27 cellular contexts compared by ENCODE assay signal in the genomic region with DNA sequence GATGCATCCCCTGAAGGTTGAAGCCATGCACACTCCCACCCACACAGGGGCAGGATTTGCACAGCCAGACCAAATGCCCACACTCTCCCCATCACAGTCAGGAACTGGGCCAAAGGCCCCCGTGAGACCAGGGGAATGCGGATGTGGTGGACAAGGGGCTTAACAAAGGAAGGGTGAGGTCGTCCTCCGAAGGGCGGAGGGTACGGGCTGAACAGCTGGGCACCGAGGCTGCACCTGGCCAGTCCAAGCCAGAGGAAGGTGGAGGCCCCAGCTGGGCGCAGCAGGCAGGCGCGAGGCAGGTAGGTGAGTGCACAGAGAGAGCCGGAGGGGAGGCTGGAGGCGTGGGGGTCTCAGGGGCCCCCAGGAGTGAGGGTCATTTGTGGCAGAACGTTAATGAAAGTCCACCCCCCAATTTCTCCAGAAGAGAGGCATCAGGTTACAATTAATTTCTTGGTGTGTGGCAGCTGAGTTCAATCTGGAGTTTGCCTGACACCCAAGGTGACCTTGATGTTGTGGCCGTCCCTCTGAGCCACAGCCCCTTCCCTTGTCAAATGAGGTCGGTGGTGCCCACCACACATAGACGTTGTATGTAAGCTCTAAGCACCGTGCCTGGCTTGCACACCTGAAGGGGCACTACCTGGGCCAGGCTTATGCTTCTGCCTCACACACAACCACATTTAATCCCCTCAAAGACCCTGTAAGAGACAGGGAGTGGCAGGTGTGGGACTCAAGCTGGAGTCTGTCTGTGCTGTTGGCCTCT. TPM values are rescaled to one million over a fixed set of nuclear protein-coding genes. Genes with fewer than 3 reads are reported as not detected.
DNase-seq lines count a peak whose midpoint lies in the region; ATAC-seq, FAIRE-seq and TF ChIP-seq lines count a peak whose summit lies in the region.
"Had no signal": no experiment of that assay in that cellular context is flagged by ENCODE, and none has a peak within 500 bp of the region (broad histone marks: within the 10 kb centered on the region; RNA-seq: fewer than 3 reads in every experiment).

No MANE protein-coding gene starts in this region.

- no peak for TF ChIP-seq CTCF in SK-N-SH (IDR thresholded peaks at IDR 0.05)

- ATAC-seq in SK-N-SH treated with all-trans-retinoic acid at 6 μM for 48 hours, result no peak
- ATAC-seq in left colon, result peak; percentile 77
- ATAC-seq in sciatic nerve, result no peak
- ATAC-seq: activated naive CD8-positive, alpha-beta T cell treated with anti-CD3 and anti-CD28 coated beads, Interleukin-2, amount 50 U/mL, for 24 hours had no signal

- no peaks in the 10 kb centered on the region for H3K9me2 ChIP-seq in SK-N-SH

- WGBS in SK-N-SH (ENCODE audit: low lambda C conversion rate), result 51% methylated on average over 16 of the region's 17 CpGs

- TF ChIP-seq EP300 in SK-N-SH (IDR thresholded peaks at IDR 0.05; ENCODE audit: borderline replicate concordance in 1 of 2, low read depth in 1 of 2, low read length in 1 of 2), result no peak

- no peak overlapping the region for H3K4me2 ChIP-seq in SK-N-SH
- H3K4me2 ChIP-seq: KMS-11 had no signal

- no peak overlapping the region for H3K4me3 ChIP-seq in SK-N-SH (ENCODE audit: low read depth in 2 of 2, low read length in 1 of 2)
- H3K4me3 ChIP-seq: esophagus squamous epithelium, spleen, tibial artery had no signal

- FAIRE-seq in urothelium cell line (lab: Jason Lieb, UNC), result peak; percentile 77
- FAIRE-seq: colon, GM12891, keratinocyte had no signal

- CTCF ChIA-PET in SK-N-SH (lab: Yijun Ruan, JAX), result no interaction called here

- DNase-seq in SK-N-SH (peak; percentile 57), left colon (peak in 1 of 2 donors; percentile 38), urothelium cell line (ENCODE audit: low spot score) (peak; percentile 18), sciatic nerve (ENCODE audit: low spot score) (no peak), COLO829 (ENCODE audit: low spot score) (no peak)
- DNase-seq: activated CD4-positive, alpha-beta T cell treated with anti-CD3 and anti-CD28 coated beads, Interleukin-2, amount 50 U/mL, for 48 hours; activated CD4-positive, CD25-positive, alpha-beta regulatory T cell; activated CD8-positive, alpha-beta memory T cell treated with anti-CD3 and anti-CD28 coated beads, Interleukin-2, amount 50 U/mL, for 48 hours; activated effector memory CD4-positive, alpha-beta T cell treated with Interleukin-2 at 50 U/mL for 16 hours; activated naive CD8-positive, alpha-beta T cell treated with anti-CD3 and anti-CD28 coated beads, Interleukin-2, amount 50 U/mL, for 24 hours; COR-L47; DND-41; esophagus squamous epithelium; mammary epithelial cell; NCI-H187; NCI-H69; nucleus accumbens; spleen; stimulated activated CD4-positive, alpha-beta T cell treated with anti-CD3 and anti-CD28 coated beads, Interleukin-4, amount 100 ng/mL, for 1 hour; tibial artery had no signal

- peaks cover 7% of the 10 kb centered on the region; the same call in 1 of the 2 replicates for H3K27me3 ChIP-seq in SK-N-SH (ENCODE audit: insufficient read depth)

- H3K9me3 ChIP-seq in SK-N-SH, result no peaks in the 10 kb centered on the region
- H3K9me3 ChIP-seq: esophagus squamous epithelium, spleen, tibial artery had no signal

- peaks cover 0 to 3% of the 10 kb centered on the region in 2 experiments; a peak in 1 of 4 replicates for H3K4me1 ChIP-seq in SK-N-SH (ENCODE audit: control insufficient read depth in 1 of 2, insufficient read depth in 2 of 2, low read depth in 1 of 2, low read length in 1 of 2)

- no peak for TF ChIP-seq RAD21 in SK-N-SH (IDR thresholded peaks at IDR 0.05; ENCODE audit: low read length)

- POLR2A ChIA-PET in SK-N-SH (lab: Yijun Ruan, JAX), result no interaction called here

- H3F3A ChIP-seq in SK-N-SH (replicated peaks; ENCODE audit: insufficient read depth), result no peaks in the 10 kb centered on the region

- H4K20me1 ChIP-seq in SK-N-SH (ENCODE audit: insufficient read depth), result no peaks in the 10 kb centered on the region

- no peak overlapping the region for H3K27ac ChIP-seq in SK-N-SH (ENCODE audit: low read depth in 2 of 2, low read length in 1 of 2)
- H3K27ac ChIP-seq: esophagus squamous epithelium, KMS-11, RWPE1, spleen, tibial artery had no signal

- no peaks in the 10 kb centered on the region for H3K79me2 ChIP-seq in SK-N-SH (ENCODE audit: insufficient read depth)

- H2AFZ ChIP-seq in SK-N-SH (ENCODE audit: low read depth), result no peak overlapping the region

- intact Hi-C loops in left colon (cut with DNase I, micrococcal nuclease), result no loop called here
- intact Hi-C loops in sciatic nerve (cut with DNase I), result no loop called here

- H3K36me3 ChIP-seq in SK-N-SH (replicated peaks in 1 of 2; ENCODE audit: control insufficient read depth in 1 of 2, insufficient read depth in 2 of 2, low read length in 1 of 2), result no peaks in the 10 kb centered on the region
- H3K36me3 ChIP-seq: esophagus squamous epithelium, spleen, tibial artery had no signal

- H3K9ac ChIP-seq in SK-N-SH, result no peak overlapping the region
- H3K9ac ChIP-seq: KMS-11 had no signal

TF ChIP-seq in SK-N-SH, 30 proteins besides CTCF, POLR2A, EP300 and RAD21 (continues in another document):
- TF ChIP-seq ELF1 (IDR thresholded peaks at IDR 0.05), result no peak
- no peak for TF ChIP-seq FOSL2 (IDR thresholded peaks at IDR 0.05; ENCODE audit: borderline replicate concordance, low read depth)
- TF ChIP-seq SIN3A (IDR thresholded peaks at IDR 0.05; ENCODE audit: borderline replicate concordance, low read depth, low read length), result no peak
- TF ChIP-seq MXI1 (IDR thresholded peaks at IDR 0.05; ENCODE audit: low read depth, low read length), result no peak
- TF ChIP-seq TAF1 (IDR thresholded peaks at IDR 0.05; ENCODE audit: borderline replicate concordance, low read depth, low read length), result no peak
- TF ChIP-seq TCF12 (IDR thresholded peaks at IDR 0.05), result no peak
- TF ChIP-seq NFIC (IDR thresholded peaks at IDR 0.05; ENCODE audit: borderline replicate concordance), result no peak
- TF ChIP-seq TEAD4 (IDR thresholded peaks at IDR 0.05; ENCODE audit: borderline replicate concordance, insufficient read depth), result no peak
- no peak for TF ChIP-seq POLR2AphosphoS5 (IDR thresholded peaks at IDR 0.05; ENCODE audit: low read depth, low read length)
- TF ChIP-seq USF1 (IDR thresholded peaks at IDR 0.05; ENCODE audit: borderline replicate concordance, low read depth), result no peak
- TF ChIP-seq MEF2A (IDR thresholded peaks at IDR 0.05; ENCODE audit: borderline replicate concordance, low read depth), result no peak
- TF ChIP-seq SMC3 (IDR thresholded peaks at IDR 0.05; ENCODE audit: low read depth, low read length), result no peak

TF ChIP-seq in SK-N-SH treated with all-trans-retinoic acid at 6 μM for 48 hours, 23 proteins besides CTCF, POLR2A, EP300 and RAD21 (continues in another document):
- TF ChIP-seq ZNF565 (CRISPR knock-in tag; conservative IDR thresholded peaks at IDR 0.05; ENCODE audit: low read depth) (no peak), ARNTL (CRISPR knock-in tag; IDR thresholded peaks at IDR 0.05; ENCODE audit: borderline replicate concordance, low read depth) (no peak), TOX (CRISPR knock-in tag; IDR thresholded peaks at IDR 0.05; ENCODE audit: borderline replicate concordance) (no peak), ZNF8 (CRISPR knock-in tag; IDR thresholded peaks at IDR 0.05) (no peak), ESRRG (CRISPR knock-in tag; IDR thresholded peaks at IDR 0.05) (no peak), ZFP3 (CRISPR knock-in tag; IDR thresholded peaks at IDR 0.05) (no peak), GLIS3 (CRISPR knock-in tag; IDR thresholded peaks at IDR 0.05) (no peak), PPARA (CRISPR knock-in tag; IDR thresholded peaks at IDR 0.05; ENCODE audit: borderline replicate concordance) (no peak), OSR1 (CRISPR knock-in tag; IDR thresholded peaks at IDR 0.05) (no peak), SNAI2 (CRISPR knock-in tag; IDR thresholded peaks at IDR 0.05) (no peak)
- TF ChIP-seq, protein P1, sequence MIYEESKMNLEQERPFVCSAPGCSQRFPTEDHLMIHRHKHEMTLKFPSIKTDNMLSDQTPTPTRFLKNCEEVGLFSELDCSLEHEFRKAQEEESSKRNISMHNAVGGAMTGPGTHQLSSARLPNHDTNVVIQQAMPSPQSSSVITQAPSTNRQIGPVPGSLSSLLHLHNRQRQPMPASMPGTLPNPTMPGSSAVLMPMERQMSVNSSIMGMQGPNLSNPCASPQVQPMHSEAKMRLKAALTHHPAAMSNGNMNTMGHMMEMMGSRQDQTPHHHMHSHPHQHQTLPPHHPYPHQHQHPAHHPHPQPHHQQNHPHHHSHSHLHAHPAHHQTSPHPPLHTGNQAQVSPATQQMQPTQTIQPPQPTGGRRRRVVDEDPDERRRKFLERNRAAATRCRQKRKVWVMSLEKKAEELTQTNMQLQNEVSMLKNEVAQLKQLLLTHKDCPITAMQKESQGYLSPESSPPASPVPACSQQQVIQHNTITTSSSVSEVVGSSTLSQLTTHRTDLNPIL (CRISPR knock-in tag; IDR thresholded peaks at IDR 0.05; ENCODE audit: low read depth), result no peak

RNA-seq across cellular contexts. Expression of gene KLK15, which starts 2.9 kb away (rescaled TPM):
- polyA plus RNA-seq in SK-N-SH (2012; rRNA removed), result not detected in 2 replicates
- not detected in 2 replicates for polyA plus RNA-seq in SK-N-SH (2012; cell fraction: cytosol; rRNA removed)
- not detected in 2 replicates for polyA plus RNA-seq in SK-N-SH (2012; cell fraction: nucleus; rRNA removed)
- 1 to 10 TPM; 4.5 to 8.5 TPM for total RNA-seq in left colon
- total RNA-seq in sciatic nerve, result not detected
- total RNA-seq: esophagus squamous epithelium, mammary epithelial cell, myocyte, spleen had no signal
- polyA plus RNA-seq: keratinocyte, mammary epithelial cell had no signal

RNA-seq across cellular contexts. Expression of gene KLK1, which starts 6.9 kb away (rescaled TPM):
- polyA plus RNA-seq in SK-N-SH (2012; rRNA removed), result not detected in 2 replicates
- not detected in 2 replicates for polyA plus RNA-seq in SK-N-SH (2012; cell fraction: cytosol; rRNA removed)
- polyA plus RNA-seq in SK-N-SH (2012; cell fraction: nucleus; rRNA removed), result not detected in 2 replicates
- 100 to 1,000 TPM; 182 to 236 TPM for total RNA-seq in left colon
- 2.1 TPM for total RNA-seq in sciatic nerve
- total RNA-seq: esophagus squamous epithelium, myocyte had no signal

RNA-seq across cellular contexts. Expression of gene KLK3, which starts 24.3 kb away (rescaled TPM):
- polyA plus RNA-seq in SK-N-SH (2012; rRNA removed), result not detected in 2 replicates
- not detected in 2 replicates for polyA plus RNA-seq in SK-N-SH (2012; cell fraction: cytosol; rRNA removed)
- polyA plus RNA-seq in SK-N-SH (2012; cell fraction: nucleus; rRNA removed), result not detected in 2 replicates
- total RNA-seq in left colon (10 to 100 TPM in 1 of 2 donors, 1 to 10 TPM in 1; 5.7 to 11.7 TPM), sciatic nerve (not detected)
- total RNA-seq: esophagus squamous epithelium, mammary epithelial cell, myocyte, spleen had no signal
- polyA plus RNA-seq: keratinocyte, mammary epithelial cell had no signal

RNA-seq across cellular contexts. Expression of gene ACP4, which starts 40.2 kb away (rescaled TPM):
- not detected in 2 replicates for polyA plus RNA-seq in SK-N-SH (2012; rRNA removed)
- polyA plus RNA-seq in SK-N-SH (2012; cell fraction: cytosol; rRNA removed), result not detected in 2 replicates
- not detected in 2 replicates for polyA plus RNA-seq in SK-N-SH (2012; cell fraction: nucleus; rRNA removed)
- not detected for total RNA-seq in left colon
- total RNA-seq in sciatic nerve, result not detected
- total RNA-seq: esophagus squamous epithelium, mammary epithelial cell, myocyte, spleen had no signal
- polyA plus RNA-seq: keratinocyte, mammary epithelial cell, spleen had no signal

RNA-seq across cellular contexts. Expression of gene KLK2, which starts 42.8 kb away (rescaled TPM):
- polyA plus RNA-seq in SK-N-SH (2012; rRNA removed), result 0.15 and 0.44 TPM in 2 replicates
- 0.09 and 0.10 TPM in 2 replicates for polyA plus RNA-seq in SK-N-SH (2012; cell fraction: cytosol; rRNA removed)
- 1.1 and 2.4 TPM in 2 replicates for polyA plus RNA-seq in SK-N-SH (2012; cell fraction: nucleus; rRNA removed)
- under 1 TPM in 1 of 2 donors, not detected in 1; 0.12 TPM for total RNA-seq in left colon
- not detected for total RNA-seq in sciatic nerve
- total RNA-seq: esophagus squamous epithelium, mammary epithelial cell, myocyte had no signal
- polyA plus RNA-seq: mammary epithelial cell had no signal

Comparison
In these comparisons a context has a peak if more than half of its experiments do, and no peak if none do; other contexts are left out.
1. DNase-seq: peak in SK-N-SH (single experiment) and urothelium cell line (single experiment); none in sciatic nerve (single experiment) and COLO829 (single experiment).
2. RNA of gene KLK1, which starts 6.9 kb away (total RNA-seq): 182 to 236 TPM in left colon; 2.1 TPM in sciatic nerve (single experiment); every median in the first group is over 10 times any median in the second.